ENCODE assay signal across 25 cellular contexts in genomic region chr4:156962069-156962377, GRCh38. TPM values are rescaled to one million over a fixed set of nuclear protein-coding genes. Genes with fewer than 3 reads are reported as not detected.
A peak's percentile ranks its signal among the peaks of the same experiment; 100 is the strongest.
DNase-seq lines count a peak whose midpoint lies in the region; FAIRE-seq and TF ChIP-seq lines count a peak whose summit lies in the region.
"Had no signal": no experiment of that assay in that cellular context is flagged by ENCODE, and none has a peak within 500 bp of the region (broad histone marks: within the 10 kb centered on the region; RNA-seq: fewer than 3 reads in every experiment).

No MANE protein-coding gene starts in this region.

- no peak for TF ChIP-seq EP300 in sigmoid colon (IDR thresholded peaks at IDR 0.05)

- H4K20me1 ChIP-seq in GM23248 (ENCODE audit: insufficient read depth), result no peaks in the 10 kb centered on the region
- no peaks in the 10 kb centered on the region for H4K20me1 ChIP-seq in mammary epithelial cell (ENCODE audit: insufficient read depth, low read length)
- no peaks in the 10 kb centered on the region for H4K20me1 ChIP-seq in keratinocyte (ENCODE audit: control insufficient read depth, extremely low read depth, insufficient read depth, low read length)
- H4K20me1 ChIP-seq: BLaER1 had no signal

- no peaks in the 10 kb centered on the region for H3K27me3 ChIP-seq in GM23248 (replicated peaks; ENCODE audit: insufficient read depth)
- no peaks in the 10 kb centered on the region for H3K27me3 ChIP-seq in mammary epithelial cell (ENCODE audit: insufficient read depth, low read length)
- no peaks in the 10 kb centered on the region for H3K27me3 ChIP-seq in keratinocyte (ENCODE audit: control insufficient read depth, extremely low read depth, insufficient read depth, low read length)
- no peaks in the 10 kb centered on the region for H3K27me3 ChIP-seq in sigmoid colon
- H3K27me3 ChIP-seq: BLaER1, brain microvascular endothelial cell, pancreas had no signal

- intact Hi-C loops in mammary epithelial cell (cut with micrococcal nuclease), result no loop called here
- intact Hi-C loops in sigmoid colon (cut with DNase I), result loop anchor here (10.0 kb wide), 1 partner anchor 797 kb away; no protein-coding TSS in a partner anchor

- H3K4me3 ChIP-seq in GM23248 (peak overlapping the region; percentile 50), mammary epithelial cell (replicated peaks in 1 of 3; ENCODE audit: insufficient read depth in 1 of 3, low read depth in 2 of 3, low read length in 3 of 3) (no peak overlapping the region), keratinocyte (ENCODE audit: control insufficient read depth in 2 of 3, extremely low read depth in 1 of 3, insufficient read depth in 2 of 3, low read depth in 1 of 3, low read length in 3 of 3) (peak overlapping the region in 1 of 3 experiments; percentile 52), sigmoid colon (no peak overlapping the region)
- H3K4me3 ChIP-seq: A549, BLaER1, left ventricle myocardium inferior, pancreas, SK-N-MC, skin epidermis had no signal

- peak; percentile 98 for FAIRE-seq in keratinocyte (lab: Jason Lieb, UNC)
- FAIRE-seq: A549, GM18507, pancreas, urothelium cell line had no signal

- no peak for TF ChIP-seq POLR2A in sigmoid colon (IDR thresholded peaks at IDR 0.05)

- H3K4me1 ChIP-seq in GM23248 (ENCODE audit: insufficient read depth) (peaks cover 78% of the 10 kb centered on the region), mammary epithelial cell (ENCODE audit: insufficient read depth, low read length) (peaks cover 44% of the 10 kb centered on the region), keratinocyte (ENCODE audit: control insufficient read depth, extremely low read depth, insufficient read depth, low read length) (peaks cover 64% of the 10 kb centered on the region), sigmoid colon (peaks cover 0 to 76% (median 57%) of the 10 kb centered on the region in 4 donors)
- H3K4me1 ChIP-seq: BLaER1 had no signal

- no peaks in the 10 kb centered on the region for H3K9me1 ChIP-seq in keratinocyte (ENCODE audit: control insufficient read depth, extremely low read depth, insufficient read depth, low read length)

- CTCF ChIA-PET in mammary epithelial cell (lab: Charles Lee; ENCODE audit: low non-redundant PET), result no interaction called here

- DNase-seq in GM23248 (no peak), mammary epithelial cell (no peak), keratinocyte (ENCODE audit: low read depth, low spot score) (no peak), sigmoid colon (no peak), NCI-H774 (lab: John Stamatoyannopoulos, UW) (no peak), inferior parietal cortex (ENCODE audit: extremely low spot score) (no peak), NCI-H82 (lab: John Stamatoyannopoulos, UW) (no peak), NCI-H510A (lab: John Stamatoyannopoulos, UW) (no peak)
- DNase-seq: brain microvascular endothelial cell; dermis blood vessel endothelial cell; erythroblast; glutamatergic neuron; left ventricle myocardium inferior; NCI-H1436; NCI-H2171; stimulated activated CD4-positive, alpha-beta T cell treated with anti-CD3 and anti-CD28 coated beads, Interleukin-4, amount 100 ng/mL, for 1 hour; stimulated activated naive CD8-positive, alpha-beta T cell treated with anti-CD3 and anti-CD28 coated beads, Interleukin-15, amount 100 ng/mL, for 72 hours; T-helper 9 cell had no signal

- WGBS in GM23248 (ENCODE audit: low coverage in 1 of 2, low lambda C conversion rate in 2 of 2, missing lambda C conversion rate in 2 of 2), 2 experiments, result 97 to 98% methylated on average over 3 of the region's 3 CpGs
- WGBS in mammary epithelial cell (ENCODE audit: low coverage, missing lambda C conversion rate), result 100% methylated on average over 3 of the region's 3 CpGs
- 66 to 77% methylated on average over 3 of the region's 3 CpGs for WGBS in sigmoid colon, 2 donors

- no peaks in the 10 kb centered on the region for H3K9me3 ChIP-seq in GM23248 (ENCODE audit: low read depth)
- H3K9me3 ChIP-seq in mammary epithelial cell (replicated peaks; ENCODE audit: insufficient read depth, low read length), result no peaks in the 10 kb centered on the region
- H3K9me3 ChIP-seq in keratinocyte (ENCODE audit: control insufficient read depth, low read depth, low read length), result no peaks in the 10 kb centered on the region
- no peaks in the 10 kb centered on the region for H3K9me3 ChIP-seq in sigmoid colon
- H3K9me3 ChIP-seq: A549, BLaER1, left ventricle myocardium inferior, pancreas had no signal

- H3K4me2 ChIP-seq in GM23248 (ENCODE audit: unreplicated experiment) (peak overlapping the region; percentile 70), mammary epithelial cell (ENCODE audit: insufficient read depth, low read depth, low read length) (peak overlapping the region; percentile 2), keratinocyte (ENCODE audit: control insufficient read depth, extremely low read depth, insufficient read depth, low read depth, low read length) (peak overlapping the region; percentile 68)
- H3K4me2 ChIP-seq: BLaER1 had no signal

- dilution Hi-C loops in mammary epithelial cell (cut with HindIII; ENCODE audit: low sequenced_read_pairs), result loop anchor here (25.0 kb wide), 1 partner anchor 200 kb away; no protein-coding TSS in a partner anchor
- dilution Hi-C loops in keratinocyte (cut with MboI; ENCODE audit: extremely low pct_ligation_motif_present, low sequenced_read_pairs), result no loop called here

- peak overlapping the region; percentile 41 for H3K9ac ChIP-seq in GM23248
- no peak overlapping the region for H3K9ac ChIP-seq in mammary epithelial cell (ENCODE audit: insufficient read depth, low read length)
- peak overlapping the region; percentile 36 for H3K9ac ChIP-seq in keratinocyte (ENCODE audit: control insufficient read depth, extremely low read depth, insufficient read depth, low read length)
- H3K9ac ChIP-seq: BLaER1 had no signal

- in situ Hi-C loops in GM23248 (cut with MboI), result loop anchor here (10.0 to 25.0 kb wide), 3 partner anchors 275 to 1000 kb away; partner anchors contain the start of gene CTSO
- in situ Hi-C loops in mammary epithelial cell (cut with MboI; ENCODE audit: low sequenced_read_pairs in 2 of 2), result loop anchor here in 1 of 2 donors (25.0 kb wide), 1 partner anchor 1000 kb away; the partner anchor contains the start of gene CTSO

- H2AFZ ChIP-seq in GM23248, result no peak overlapping the region
- no peak overlapping the region for H2AFZ ChIP-seq in mammary epithelial cell (ENCODE audit: low read depth, low read length)
- no peak overlapping the region for H2AFZ ChIP-seq in keratinocyte (ENCODE audit: control insufficient read depth, low read length)

- peaks cover 58% of the 10 kb centered on the region for H3F3A ChIP-seq in GM23248 (ENCODE audit: insufficient read depth)

- H3K27ac ChIP-seq in GM23248 (peak overlapping the region; percentile 73), mammary epithelial cell (ENCODE audit: insufficient read depth, low read depth, low read length) (no peak overlapping the region), keratinocyte (ENCODE audit: control insufficient read depth, insufficient read depth, low read length) (peak overlapping the region; percentile 63), sigmoid colon (peak overlapping the region; percentile 60 to 76 (median 72))
- H3K27ac ChIP-seq: A549, BLaER1, brain microvascular endothelial cell, left ventricle myocardium inferior, pancreas, SK-N-MC had no signal

- H3K79me2 ChIP-seq in GM23248 (ENCODE audit: insufficient read depth) (peaks cover 95% of the 10 kb centered on the region), mammary epithelial cell (ENCODE audit: insufficient read depth, low read length) (peaks cover 95% of the 10 kb centered on the region), keratinocyte (ENCODE audit: control insufficient read depth, insufficient read depth, low read length) (peaks cover 76% of the 10 kb centered on the region)

- H3K36me3 ChIP-seq in GM23248 (ENCODE audit: low read depth) (no peaks in the 10 kb centered on the region), mammary epithelial cell (ENCODE audit: insufficient read depth, low read length) (peaks cover 2% of the 10 kb centered on the region), keratinocyte (ENCODE audit: control insufficient read depth in 2 of 2, extremely low read depth in 1 of 2, insufficient read depth in 2 of 2, low read length in 2 of 2) (no peaks in the 10 kb centered on the region), sigmoid colon (no peaks in the 10 kb centered on the region)
- H3K36me3 ChIP-seq: BLaER1, brain microvascular endothelial cell, left ventricle myocardium inferior, pancreas had no signal

- TF ChIP-seq CTCF in mammary epithelial cell (conservative IDR thresholded peaks at IDR 0.05 in 1 of 2, IDR thresholded peaks at IDR 0.05 in 1 of 2; ENCODE audit: extremely low read depth in 1 of 2, insufficient read depth in 1 of 2, low read depth in 1 of 2, low read length in 2 of 2) (no peak), keratinocyte (optimal IDR thresholded peaks at IDR 0.05 in 1 of 3, IDR thresholded peaks at IDR 0.05 in 1 of 3, conservative IDR thresholded peaks at IDR 0.05 in 1 of 3; ENCODE audit: extremely low read depth in 1 of 3, insufficient read depth in 2 of 3, low read length in 3 of 3) (no peak), sigmoid colon (IDR thresholded peaks at IDR 0.05) (no peak)

- BruUV-seq in mammary epithelial cell (replicated peaks; lab: Mats Ljungman, UMichigan), result no TSS peak

- H3K9me2 ChIP-seq in GM23248 (ENCODE audit: insufficient read depth), result no peaks in the 10 kb centered on the region; the same call in 1 of the 2 replicates

RNA-seq across cellular contexts. Expression of gene PDGFC, which starts 9.6 kb away (rescaled TPM):
- 64.4 and 84.0 TPM in 2 replicates for total RNA-seq in GM23248 (2014; rRNA removed; shearing (Covaris generic))
- 26.5 and 29.0 TPM in 2 replicates for polyA plus RNA-seq in GM23248 (2016; fragmentation: Nextera tagmentation; extraction: Ambion mirVana)
- 10 to 100 TPM; 32.2 to 69.3 TPM for total RNA-seq in mammary epithelial cell
- 17.6 TPM for polyA plus RNA-seq in mammary epithelial cell
- 78.9 TPM for polyA minus RNA-seq in mammary epithelial cell
- 19.5 to 29.7 TPM (median 28.9 TPM) in 3 replicates for polyA plus RNA-seq in keratinocyte
- polyA plus RNA-seq in keratinocyte (2011; ENCODE audit: low read depth), result 22.1 TPM
- 11.6 and 23.3 TPM in 2 replicates for polyA plus RNA-seq in keratinocyte (2011; cell fraction: cytosol; rRNA removed)
- polyA plus RNA-seq in keratinocyte (2011; cell fraction: nucleus; rRNA removed), result 34.6 and 37.1 TPM in 2 replicates
- polyA plus RNA-seq in keratinocyte (2012; ENCODE audit: low replicate concordance), result 12.8 and 36.2 TPM in 2 replicates
- polyA minus RNA-seq in keratinocyte, result 30.0 to 73.6 TPM (median 44.4 TPM) in 3 replicates
- 24.0 TPM for polyA minus RNA-seq in keratinocyte (2011; cell fraction: cytosol; rRNA and poly(A)+ RNA removed)
- polyA minus RNA-seq in keratinocyte (2011; cell fraction: nucleus; rRNA and poly(A)+ RNA removed), result 35.7 and 84.4 TPM in 2 replicates
- total RNA-seq in sigmoid colon, result 10 to 100 TPM; 21.9 to 44.4 (median 32.0) TPM
- 1 to 10 TPM; 3.0 to 3.3 (median 3.2) TPM for polyA plus RNA-seq in sigmoid colon

Comparison
In these comparisons a context has a peak if more than half of its experiments do, and no peak if none do; other contexts are left out.
1. H3K4me2 ChIP-seq: peak in every context shown above with its lines; median percentile 70 in GM23248; 68 in keratinocyte; 2 in mammary epithelial cell.